ENCODE assay signal across 15 cellular contexts in genomic region chr2:239044336-239044735, GRCh38.
DNase-seq lines count a peak whose midpoint lies in the region; ATAC-seq and TF ChIP-seq lines count a peak whose summit lies in the region.
"Had no signal": no experiment of that assay in that cellular context is flagged by ENCODE, and none has a peak within 500 bp of the region (broad histone marks: within the 10 kb centered on the region; RNA-seq: fewer than 3 reads in every experiment).

No MANE protein-coding gene starts in this region.

- H3K9me3 ChIP-seq in BLaER1 treated with 17β-estradiol and CSF1 and Interleukin-3, amounts not matched to agents 10 nM and 100 nM (replicated peaks in 1 of 11) = no peaks in the 10 kb centered on the region
- H3K9me3 ChIP-seq in RWPE2 (ENCODE audit: severe bottlenecking) (no peaks in the 10 kb centered on the region), sigmoid colon (no peaks in the 10 kb centered on the region)
- H3K9me3 ChIP-seq: BE2C had no signal

- 91% methylated on average over 9 of the region's 9 CpGs for WGBS in sigmoid colon, 2 donors

- DNase-seq in Right ventricle myocardium superior (peak; percentile 19), left ventricle myocardium superior (no peak), RWPE2 (ENCODE audit: low spot score) (peak; percentile 12), sigmoid colon (peak; percentile 39), glomerular visceral epithelial cell (ENCODE audit: extremely low spot score) (no peak)
- DNase-seq: ACHN; BE2C; Calu3; CD8-positive, alpha-beta T cell; DMS79 treated with DMSO at 0.1 percent for 48 hours; GF-D8; HCEC 1CT had no signal

- no peak overlapping the region for H3K4me3 ChIP-seq in BLaER1 treated with 17β-estradiol and CSF1 and Interleukin-3, amounts not matched to agents 10 nM and 100 nM
- H3K4me3 ChIP-seq in RWPE2 (ENCODE audit: severe bottlenecking) (no peak overlapping the region), sigmoid colon (no peak overlapping the region)
- H3K4me3 ChIP-seq: GM23338 had no signal

- ATAC-seq in Right ventricle myocardium superior (ENCODE audit: poor library complexity) (no peak), left ventricle myocardium superior (no peak), RWPE2 (ENCODE audit: low read depth) (no peak), HG02885 (IDR thresholded peaks at IDR 0.05; ENCODE audit: poor library complexity, unreplicated experiment) (no peak)
- ATAC-seq: CD8-positive, alpha-beta T cell; GM23338 had no signal

- TF ChIP-seq CTCF in RWPE2 (IDR thresholded peaks at IDR 0.05; ENCODE audit: poor library complexity, severe bottlenecking) = no peak
- TF ChIP-seq CTCF in sigmoid colon (IDR thresholded peaks at IDR 0.05) = no peak

- TF ChIP-seq POLR2A in sigmoid colon (IDR thresholded peaks at IDR 0.05) = no peak

- no peak overlapping the region for H3K27ac ChIP-seq in BLaER1 treated with 17β-estradiol and CSF1 and Interleukin-3, amounts not matched to agents 10 nM and 100 nM
- H3K27ac ChIP-seq in RWPE2 (ENCODE audit: poor library complexity, severe bottlenecking) (no peak overlapping the region), sigmoid colon (no peak overlapping the region)

- peak overlapping the region in 9 of 11 experiments; percentile 1 to 85 (median 62); a peak in 16 of 22 replicates for H3K4me2 ChIP-seq in BLaER1 treated with 17β-estradiol and CSF1 and Interleukin-3, amounts not matched to agents 10 nM and 100 nM
- H3K4me2 ChIP-seq: GM23338 had no signal

- intact Hi-C loops in Right ventricle myocardium superior (cut with DNase I) = no loop called here
- intact Hi-C loops in left ventricle myocardium superior (cut with micrococcal nuclease) = no loop called here
- intact Hi-C loops in sigmoid colon (cut with DNase I) = no loop called here

- peaks cover 0 to 7% (median 0%) of the 10 kb centered on the region in 11 experiments; a peak in 2 of 22 replicates for H4K20me1 ChIP-seq in BLaER1 treated with 17β-estradiol and CSF1 and Interleukin-3, amounts not matched to agents 10 nM and 100 nM

- no peaks in the 10 kb centered on the region for H3K27me3 ChIP-seq in BLaER1 treated with 17β-estradiol and CSF1 and Interleukin-3, amounts not matched to agents 10 nM and 100 nM
- no peaks in the 10 kb centered on the region for H3K27me3 ChIP-seq in RWPE2 (ENCODE audit: insufficient read depth, poor library complexity, severe bottlenecking)
- no peaks in the 10 kb centered on the region for H3K27me3 ChIP-seq in sigmoid colon
- H3K27me3 ChIP-seq: BE2C had no signal

- TF ChIP-seq EP300 in sigmoid colon (IDR thresholded peaks at IDR 0.05) = no peak

- H3K36me3 ChIP-seq in BLaER1 treated with 17β-estradiol and CSF1 and Interleukin-3, amounts not matched to agents 10 nM and 100 nM = 0 out of 22 replicates have a peak, but pooled peaks cover 0 to 8% (median 0%) of the 10 kb centered on the region in 11 experiments
- H3K36me3 ChIP-seq in RWPE2 (ENCODE audit: low read depth) (no peaks in the 10 kb centered on the region), sigmoid colon (peaks cover 0 to 11% (median 0%) of the 10 kb centered on the region in 4 donors)
- H3K36me3 ChIP-seq: BE2C had no signal

- peaks cover 0 to 30% (median 29%) of the 10 kb centered on the region in 10 experiments; a peak in 16 of 20 replicates for H3K4me1 ChIP-seq in BLaER1 treated with 17β-estradiol and CSF1 and Interleukin-3, amounts not matched to agents 10 nM and 100 nM
- H3K4me1 ChIP-seq in RWPE2 (ENCODE audit: insufficient read depth, poor library complexity, severe bottlenecking) = no peaks in the 10 kb centered on the region
- H3K4me1 ChIP-seq in sigmoid colon = no peaks in the 10 kb centered on the region
- H3K4me1 ChIP-seq: BE2C had no signal

- no peak overlapping the region for H3K9ac ChIP-seq in BLaER1 treated with 17β-estradiol and CSF1 and Interleukin-3, amounts not matched to agents 10 nM and 100 nM

Comparison
In these comparisons a context has a peak if more than half of its experiments do, and no peak if none do; other contexts are left out.
1. DNase-seq: peak in Right ventricle myocardium superior (single experiment), RWPE2 (single experiment) and sigmoid colon (single experiment); none in left ventricle myocardium superior (single experiment) and glomerular visceral epithelial cell (single experiment).